In the genomic region with DNA sequence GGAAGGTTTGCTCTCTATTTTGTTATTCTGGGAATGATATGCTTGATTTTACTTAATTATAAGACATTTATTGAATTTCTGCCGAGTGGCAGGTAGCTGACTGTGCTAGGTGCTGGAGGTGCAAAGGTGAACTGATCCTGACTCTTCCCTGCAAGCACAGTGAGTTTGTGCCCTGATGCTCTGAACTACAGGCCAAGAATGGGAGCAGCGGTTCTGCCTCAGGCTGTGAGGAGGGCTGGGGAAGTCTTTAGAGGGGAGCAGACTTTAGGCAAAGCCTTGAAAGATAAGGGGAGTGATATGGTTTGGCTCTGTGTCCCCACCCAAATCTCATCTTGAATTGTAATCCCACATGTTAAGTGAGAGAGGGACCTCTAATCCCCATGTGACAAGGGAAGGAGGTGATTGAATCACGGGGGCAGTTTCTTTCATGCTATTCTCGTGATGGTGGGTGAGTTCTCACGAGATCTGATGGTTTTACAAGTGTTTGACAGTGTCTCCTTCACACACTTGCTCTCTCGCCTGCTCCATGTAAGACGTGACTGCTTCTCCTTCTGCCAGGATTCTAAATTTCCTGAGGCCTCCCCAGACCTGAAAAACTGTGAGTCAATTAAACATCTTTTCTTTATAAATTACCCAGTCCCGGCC, we compare ENCODE assay signal across 19 cellular contexts.
"Had no signal": no experiment of that assay in that cellular context is flagged by ENCODE, and none has a peak within 500 bp of the region (broad histone marks: within the 10 kb centered on the region; RNA-seq: fewer than 3 reads in every experiment).

No MANE protein-coding gene starts in this region.

- DNase-seq: activated CD4-positive, CD25-positive, alpha-beta regulatory T cell treated with anti-CD3 and anti-CD28 coated beads, Interleukin-2, amount 50 U/mL, for 72 hours; activated naive CD4-positive, alpha-beta T cell treated with anti-CD3 and anti-CD28 coated beads for 36 hours; effector memory CD8-positive, alpha-beta T cell; heart right ventricle; islet precursor cell; left lung; mammary epithelial cell; naive thymus-derived CD8-positive, alpha-beta T cell; occipital lobe; T-cell; T-helper 9 cell; testis had no signal

- H3K4me3 ChIP-seq: ascending aorta, breast epithelium, heart right ventricle, left lung, testis, upper lobe of right lung had no signal

- H3K36me3 Mint-ChIP-seq: naive thymus-derived CD8-positive, alpha-beta T cell; T-cell had no signal

- ATAC-seq: activated T-helper 17 cell treated with anti-CD3 and anti-CD28 coated beads, Interleukin-2, amount 50 U/mL, for 72 hours; effector memory CD8-positive, alpha-beta T cell; heart right ventricle; left lung; naive thymus-derived CD8-positive, alpha-beta T cell; T-cell; upper lobe of right lung had no signal

- H3K27ac Mint-ChIP-seq: activated naive CD4-positive, alpha-beta T cell treated with anti-CD3 and anti-CD28 coated beads for 36 hours; activated T-helper 17 cell treated with anti-CD3 and anti-CD28 coated beads, Interleukin-2, amount 50 U/mL, for 72 hours; dendritic cell treated with granulocyte-macrophage colony-stimulating factor and Interleukin-4, amounts not matched to agents 40 ng/mL and 50 ng/mL, for 4 days; stimulated activated naive CD8-positive, alpha-beta T cell treated with anti-CD3 and anti-CD28 coated beads, Interleukin-15, Interleukin-2, amounts not matched to agents 100 ng/mL and 50 ng/mL, for 24 hours; T-cell had no signal

- H3K36me3 ChIP-seq: ascending aorta, breast epithelium, heart right ventricle, left lung, upper lobe of right lung had no signal

- H3K27ac ChIP-seq: ascending aorta, breast epithelium, epithelial cell of prostate, heart right ventricle, left lung, testis, upper lobe of right lung had no signal

- H3K27me3 Mint-ChIP-seq: activated T-helper 17 cell treated with anti-CD3 and anti-CD28 coated beads, Interleukin-2, amount 50 U/mL, for 72 hours had no signal

- H3K9me3 ChIP-seq: ascending aorta, breast epithelium, heart right ventricle, left lung, testis, upper lobe of right lung had no signal

- H3K4me1 Mint-ChIP-seq: activated T-helper 17 cell treated with anti-CD3 and anti-CD28 coated beads, Interleukin-2, amount 50 U/mL, for 72 hours; T-cell had no signal

- H3K27me3 ChIP-seq: ascending aorta, breast epithelium, heart right ventricle, left lung, testis, upper lobe of right lung had no signal

- H3K4me1 ChIP-seq: ascending aorta, breast epithelium, left lung, testis, upper lobe of right lung had no signal

- H3K4me3 Mint-ChIP-seq: activated naive CD4-positive, alpha-beta T cell treated with anti-CD3 and anti-CD28 coated beads for 36 hours; activated T-helper 17 cell treated with anti-CD3 and anti-CD28 coated beads, Interleukin-2, amount 50 U/mL, for 72 hours; dendritic cell treated with granulocyte-macrophage colony-stimulating factor and Interleukin-4, amounts not matched to agents 40 ng/mL and 50 ng/mL, for 4 days; effector memory CD8-positive, alpha-beta T cell; naive thymus-derived CD8-positive, alpha-beta T cell; stimulated activated naive CD8-positive, alpha-beta T cell treated with anti-CD3 and anti-CD28 coated beads, Interleukin-15, Interleukin-2, amounts not matched to agents 100 ng/mL and 50 ng/mL, for 24 hours; T-cell had no signal

- H3K9me3 Mint-ChIP-seq: activated naive CD4-positive, alpha-beta T cell treated with anti-CD3 and anti-CD28 coated beads for 36 hours; activated T-helper 17 cell treated with anti-CD3 and anti-CD28 coated beads, Interleukin-2, amount 50 U/mL, for 72 hours; dendritic cell treated with granulocyte-macrophage colony-stimulating factor and Interleukin-4, amounts not matched to agents 40 ng/mL and 50 ng/mL, for 4 days; effector memory CD8-positive, alpha-beta T cell; stimulated activated naive CD8-positive, alpha-beta T cell treated with anti-CD3 and anti-CD28 coated beads, Interleukin-15, Interleukin-2, amounts not matched to agents 100 ng/mL and 50 ng/mL, for 24 hours; T-cell had no signal
